ENCODE assay signal across 15 cellular contexts in genomic region chr18:28584726-28585125, GRCh38.
DNase-seq lines count a peak whose midpoint lies in the region; ATAC-seq and TF ChIP-seq lines count a peak whose summit lies in the region.
"Had no signal": no experiment of that assay in that cellular context is flagged by ENCODE, and none has a peak within 500 bp of the region (broad histone marks: within the 10 kb centered on the region; RNA-seq: fewer than 3 reads in every experiment).

No MANE protein-coding gene starts in this region.

- intact Hi-C loops in Right ventricle myocardium inferior (cut with DNase I) = no loop called here

- peak overlapping the region; percentile 64 for H3K27ac ChIP-seq in cardiac muscle cell

- TF ChIP-seq CTCF in cardiac muscle cell (IDR thresholded peaks at IDR 0.05; ENCODE audit: low read depth, low read length) = no peak

- ATAC-seq in Right ventricle myocardium inferior (no peak), HG03565 (IDR thresholded peaks at IDR 0.05; ENCODE audit: unreplicated experiment) (no peak), HG02981 (IDR thresholded peaks at IDR 0.05; ENCODE audit: unreplicated experiment) (no peak)
- ATAC-seq: activated T-cell treated with anti-CD3 and anti-CD28 coated beads, Interleukin-2, amount 50 U/mL, for 72 hours; natural killer cell had no signal

- no peaks in the 10 kb centered on the region for H3K27me3 ChIP-seq in cardiac muscle cell

- peaks cover 16% of the 10 kb centered on the region for H3K4me1 ChIP-seq in cardiac muscle cell (ENCODE audit: low read depth)

- no peak overlapping the region for H3K4me3 ChIP-seq in cardiac muscle cell

- H3K9me3 ChIP-seq in cardiac muscle cell (ENCODE audit: low read depth) = no peaks in the 10 kb centered on the region

- DNase-seq in cardiac muscle cell (ENCODE audit: low read depth in 1 of 2, low spot score in 1 of 2) (peak; percentile 65 to 76), Right ventricle myocardium inferior (ENCODE audit: missing footprints) (no peak), astrocyte of the hippocampus (ENCODE audit: low read depth, low spot score) (peak; percentile 92), iris pigment epithelial cell (ENCODE audit: low read depth) (peak; percentile 95), SKM-1 (lab: John Stamatoyannopoulos, UW; ENCODE audit: unreplicated experiment) (no peak), medulla oblongata (ENCODE audit: extremely low spot score) (no peak)
- DNase-seq: 8988T; activated T-cell treated with anti-CD3 and anti-CD28 coated beads, Interleukin-2, amount 50 U/mL, for 72 hours; cortex of kidney; GDM1; hippocampal formation; natural killer cell; NCI-H1417 treated with DMSO at 0.1 percent for 48 hours had no signal

- H3K36me3 ChIP-seq in cardiac muscle cell = no peaks in the 10 kb centered on the region

Comparison
In these comparisons a context has a peak if more than half of its experiments do, and no peak if none do; other contexts are left out.
1. DNase-seq: peak in cardiac muscle cell (2 of 2), astrocyte of the hippocampus (single experiment) and iris pigment epithelial cell (single experiment); none in Right ventricle myocardium inferior (single experiment), SKM-1 (single experiment) and medulla oblongata (single experiment).